ENCODE assay signal across 1 cellular context in the genomic region with DNA sequence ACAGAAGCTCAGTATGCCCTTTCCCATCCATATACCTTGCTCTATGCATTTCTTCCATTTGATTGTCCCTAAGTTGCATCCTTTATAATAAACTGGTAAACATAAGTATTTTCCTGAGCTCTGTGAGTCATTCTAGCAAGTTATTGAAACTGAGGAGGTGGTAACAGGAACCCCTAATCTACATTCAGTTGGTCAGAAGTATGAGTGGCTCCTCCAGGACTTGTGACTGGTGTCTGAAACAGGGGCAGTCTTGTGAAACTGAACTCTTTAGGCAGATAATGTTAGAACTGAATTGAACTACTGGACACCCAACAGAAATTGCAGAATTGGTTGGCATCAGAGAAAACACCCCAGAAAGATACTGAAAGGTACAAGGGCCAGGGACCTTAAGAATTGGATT.
TF ChIP-seq lines count a peak whose summit lies in the region.

No MANE protein-coding gene starts in this region.

TF ChIP-seq in IMR-90, 13 proteins besides CTCF, POLR2A, EP300 and RAD21 (continued from another document):
- TF ChIP-seq, protein P1, sequence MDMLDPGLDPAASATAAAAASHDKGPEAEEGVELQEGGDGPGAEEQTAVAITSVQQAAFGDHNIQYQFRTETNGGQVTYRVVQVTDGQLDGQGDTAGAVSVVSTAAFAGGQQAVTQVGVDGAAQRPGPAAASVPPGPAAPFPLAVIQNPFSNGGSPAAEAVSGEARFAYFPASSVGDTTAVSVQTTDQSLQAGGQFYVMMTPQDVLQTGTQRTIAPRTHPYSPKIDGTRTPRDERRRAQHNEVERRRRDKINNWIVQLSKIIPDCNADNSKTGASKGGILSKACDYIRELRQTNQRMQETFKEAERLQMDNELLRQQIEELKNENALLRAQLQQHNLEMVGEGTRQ (IDR thresholded peaks at IDR 0.05; ENCODE audit: low read depth, low read length) = no peak
- TF ChIP-seq FOS (IDR thresholded peaks at IDR 0.05; ENCODE audit: low read depth, low read length) (no peak), BHLHE40 (IDR thresholded peaks at IDR 0.05; ENCODE audit: low read depth, low read length) (no peak), RFX5 (IDR thresholded peaks at IDR 0.05; ENCODE audit: low read depth, low read length) (no peak)
